ENCODE assay signal across 1 cellular context in the genomic region with DNA sequence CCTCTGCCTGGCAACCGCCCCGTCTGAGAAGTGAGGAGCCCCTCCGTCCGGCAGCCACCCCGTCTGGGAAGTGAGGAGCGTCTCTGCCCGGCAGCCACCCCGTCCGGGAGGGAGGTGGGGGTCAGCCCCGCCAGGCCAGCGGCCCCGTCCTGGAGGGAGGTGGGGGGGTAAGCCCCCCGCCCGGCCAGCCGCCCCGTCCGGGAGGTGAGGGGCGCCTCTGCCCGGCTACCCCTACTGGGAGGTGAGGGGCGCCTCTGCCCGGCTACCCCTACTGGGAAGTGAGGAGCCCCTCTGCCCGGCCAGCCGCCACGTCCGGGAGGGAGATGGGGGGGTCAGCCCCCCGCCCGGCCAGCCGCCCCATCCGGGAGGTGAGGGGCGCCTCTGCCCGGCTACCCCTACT.
DNase-seq lines count a peak whose midpoint lies in the region; ATAC-seq lines count a peak whose summit lies in the region.
"Not testable (repeated sequence)": the region's sequence is repeated elsewhere in the genome, so short reads cannot be mapped to it uniquely, and the experiment has no call there.

No MANE protein-coding gene starts in this region.

- H3K27me3 Mint-ChIP-seq in stimulated activated naive CD8-positive, alpha-beta T cell treated with anti-CD3 and anti-CD28 coated beads, Interleukin-15, amount 100 ng/mL, for 72 hours = not testable (repeated sequence)

- H3K4me3 Mint-ChIP-seq in stimulated activated naive CD8-positive, alpha-beta T cell treated with anti-CD3 and anti-CD28 coated beads, Interleukin-15, amount 100 ng/mL, for 72 hours = not testable (repeated sequence)

- not testable (repeated sequence) for DNase-seq in stimulated activated naive CD8-positive, alpha-beta T cell treated with anti-CD3 and anti-CD28 coated beads, Interleukin-15, amount 100 ng/mL, for 72 hours

- not testable (repeated sequence) for H3K27ac Mint-ChIP-seq in stimulated activated naive CD8-positive, alpha-beta T cell treated with anti-CD3 and anti-CD28 coated beads, Interleukin-15, amount 100 ng/mL, for 72 hours

- peak; percentile 60 for ATAC-seq in stimulated activated naive CD8-positive, alpha-beta T cell treated with anti-CD3 and anti-CD28 coated beads, Interleukin-15, amount 100 ng/mL, for 72 hours

- H3K9me3 Mint-ChIP-seq in stimulated activated naive CD8-positive, alpha-beta T cell treated with anti-CD3 and anti-CD28 coated beads, Interleukin-15, amount 100 ng/mL, for 72 hours = peaks cover 8 to 23% of the 10 kb centered on the region in 2 donors

- not testable (repeated sequence) for H3K4me1 Mint-ChIP-seq in stimulated activated naive CD8-positive, alpha-beta T cell treated with anti-CD3 and anti-CD28 coated beads, Interleukin-15, amount 100 ng/mL, for 72 hours
